ENCODE assay signal across 2 cellular contexts in the genomic region with DNA sequence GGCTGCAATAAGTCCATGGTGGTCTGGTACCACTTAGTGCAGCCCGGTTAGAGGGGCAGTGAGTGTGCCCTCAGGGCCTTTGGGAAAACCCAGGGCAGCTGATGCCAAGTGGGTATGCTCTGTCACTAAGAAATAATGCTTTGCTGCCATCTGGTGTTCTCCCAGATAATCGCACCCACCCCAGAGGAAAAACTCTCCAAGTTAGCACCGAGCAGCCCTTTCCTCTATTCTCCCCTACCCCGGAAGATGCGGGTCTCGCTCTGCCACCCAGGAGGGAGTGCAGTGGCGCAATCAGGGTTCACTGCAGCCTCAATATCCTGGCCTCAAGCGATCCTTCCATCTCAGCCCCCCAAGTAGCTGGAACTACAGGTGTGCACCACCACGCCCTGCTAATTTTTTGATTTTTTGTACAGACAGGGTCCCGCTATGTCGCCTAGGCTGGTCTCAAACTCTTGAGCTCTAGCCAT.
TF ChIP-seq lines count a peak whose summit lies in the region.

No MANE protein-coding gene starts in this region.

TF ChIP-seq in GM23338, 12 proteins besides CTCF, POLR2A, EP300 and RAD21:
- TF ChIP-seq EZH2 (IDR thresholded peaks at IDR 0.05; ENCODE audit: low read depth, unreplicated experiment) (no peak), ZNF114 (CRISPR knock-in tag; IDR thresholded peaks at IDR 0.05) (no peak), REST (IDR thresholded peaks at IDR 0.05; ENCODE audit: unreplicated experiment) (no peak)

TF ChIP-seq in HepG2, 621 proteins besides CTCF, POLR2A, EP300 and RAD21:
- TF ChIP-seq STAG1 (CRISPR knock-in tag; IDR thresholded peaks at IDR 0.05) (peak; percentile 93), ZNF878 (CRISPR knock-in tag; IDR thresholded peaks at IDR 0.05) (0 out of 2 replicates have a peak, but pooled peaks have one; percentile 29), TIGD3 (CRISPR knock-in tag; IDR thresholded peaks at IDR 0.05; ENCODE audit: borderline replicate concordance) (no peak), POLR2AphosphoS2 (IDR thresholded peaks at IDR 0.05; ENCODE audit: low read depth, low read length) (no peak), RXRB (CRISPR knock-in tag; IDR thresholded peaks at IDR 0.05; ENCODE audit: borderline replicate concordance) (peak; percentile 21; the same call in 1 of the 2 replicates), SALL1 (CRISPR knock-in tag; IDR thresholded peaks at IDR 0.05) (peak; percentile 43; the same call in 1 of the 2 replicates), PHF21A (CRISPR knock-in tag; IDR thresholded peaks at IDR 0.05) (0 out of 2 replicates have a peak, but pooled peaks have one; percentile 10), KLF12 (CRISPR knock-in tag; IDR thresholded peaks at IDR 0.05; ENCODE audit: borderline replicate concordance) (peak; percentile 37; the same call in 1 of the 2 replicates), ELF1 (CRISPR knock-in tag; IDR thresholded peaks at IDR 0.05) (no peak), BRCA1 (CRISPR knock-in tag; IDR thresholded peaks at IDR 0.05) (no peak), GATA4 (IDR thresholded peaks at IDR 0.05; ENCODE audit: borderline replicate concordance, low read depth) (no peak), SMC3 (IDR thresholded peaks at IDR 0.05; ENCODE audit: low read length) (peak; percentile 94), ZNF687 (CRISPR knock-in tag; IDR thresholded peaks at IDR 0.05) (peak; percentile 16; the same call in 1 of the 2 replicates), ZNF670 (CRISPR knock-in tag; IDR thresholded peaks at IDR 0.05; ENCODE audit: borderline replicate concordance) (0 out of 2 replicates have a peak, but pooled peaks have one; percentile 18)
- TF ChIP-seq, protein P1, sequence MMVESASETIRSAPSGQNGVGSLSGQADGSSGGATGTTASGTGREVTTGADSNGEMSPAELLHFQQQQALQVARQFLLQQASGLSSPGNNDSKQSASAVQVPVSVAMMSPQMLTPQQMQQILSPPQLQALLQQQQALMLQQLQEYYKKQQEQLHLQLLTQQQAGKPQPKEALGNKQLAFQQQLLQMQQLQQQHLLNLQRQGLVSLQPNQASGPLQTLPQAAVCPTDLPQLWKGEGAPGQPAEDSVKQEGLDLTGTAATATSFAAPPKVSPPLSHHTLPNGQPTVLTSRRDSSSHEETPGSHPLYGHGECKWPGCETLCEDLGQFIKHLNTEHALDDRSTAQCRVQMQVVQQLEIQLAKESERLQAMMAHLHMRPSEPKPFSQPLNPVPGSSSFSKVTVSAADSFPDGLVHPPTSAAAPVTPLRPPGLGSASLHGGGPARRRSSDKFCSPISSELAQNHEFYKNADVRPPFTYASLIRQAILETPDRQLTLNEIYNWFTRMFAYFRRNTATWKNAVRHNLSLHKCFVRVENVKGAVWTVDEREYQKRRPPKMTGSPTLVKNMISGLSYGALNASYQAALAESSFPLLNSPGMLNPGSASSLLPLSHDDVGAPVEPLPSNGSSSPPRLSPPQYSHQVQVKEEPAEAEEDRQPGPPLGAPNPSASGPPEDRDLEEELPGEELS (CRISPR knock-in tag; IDR thresholded peaks at IDR 0.05): no peak
